1 cellular context compared by ENCODE assay signal in the genomic region with DNA sequence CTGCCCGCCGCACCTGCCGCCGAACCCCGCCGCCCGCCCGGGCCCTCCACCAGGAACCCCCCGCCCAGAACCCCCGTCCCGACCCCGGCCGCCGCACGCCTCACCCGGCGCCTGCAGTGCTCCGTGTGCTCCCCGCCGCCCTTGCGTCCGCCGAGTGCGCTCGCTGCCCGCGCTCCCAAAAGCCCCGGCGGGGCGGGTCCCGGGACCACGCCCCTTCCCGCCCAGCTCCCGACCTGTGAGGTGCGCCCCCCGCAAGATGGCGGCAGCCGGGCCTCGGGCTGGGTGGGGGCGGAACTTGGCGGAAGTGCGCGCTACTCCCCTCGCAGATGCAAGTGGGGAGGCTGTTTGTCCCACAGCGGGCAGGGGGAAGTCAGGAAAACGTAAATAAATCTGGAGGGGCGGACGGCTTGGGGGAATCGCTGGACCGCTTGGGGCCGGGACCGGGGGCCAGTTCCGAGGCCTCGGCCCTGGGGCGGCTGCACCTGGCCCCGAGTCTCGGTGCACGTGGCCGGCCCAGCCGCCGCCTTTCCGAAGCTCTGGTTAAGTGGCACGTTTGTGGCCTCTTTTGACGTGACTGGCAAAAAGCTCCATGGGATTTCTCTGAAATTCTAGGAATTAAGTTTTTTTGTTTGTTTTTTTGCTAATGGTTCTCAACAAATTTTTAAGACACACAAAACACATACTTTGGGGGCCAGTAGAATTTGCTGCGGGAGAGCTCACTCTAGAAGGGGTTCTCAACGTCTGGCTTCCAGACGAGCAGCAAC.
TF ChIP-seq lines count a peak whose summit lies in the region.

Gene EZR (minus strand): TSS at position 156 of the 764 bp plus-strand sequence. CDS start 1,275 bp downstream, outside the sequence.

TF ChIP-seq in WTC11, 78 proteins besides CTCF, POLR2A, EP300 and RAD21 (continued from another document and continues in another):
- TF ChIP-seq, protein P1, sequence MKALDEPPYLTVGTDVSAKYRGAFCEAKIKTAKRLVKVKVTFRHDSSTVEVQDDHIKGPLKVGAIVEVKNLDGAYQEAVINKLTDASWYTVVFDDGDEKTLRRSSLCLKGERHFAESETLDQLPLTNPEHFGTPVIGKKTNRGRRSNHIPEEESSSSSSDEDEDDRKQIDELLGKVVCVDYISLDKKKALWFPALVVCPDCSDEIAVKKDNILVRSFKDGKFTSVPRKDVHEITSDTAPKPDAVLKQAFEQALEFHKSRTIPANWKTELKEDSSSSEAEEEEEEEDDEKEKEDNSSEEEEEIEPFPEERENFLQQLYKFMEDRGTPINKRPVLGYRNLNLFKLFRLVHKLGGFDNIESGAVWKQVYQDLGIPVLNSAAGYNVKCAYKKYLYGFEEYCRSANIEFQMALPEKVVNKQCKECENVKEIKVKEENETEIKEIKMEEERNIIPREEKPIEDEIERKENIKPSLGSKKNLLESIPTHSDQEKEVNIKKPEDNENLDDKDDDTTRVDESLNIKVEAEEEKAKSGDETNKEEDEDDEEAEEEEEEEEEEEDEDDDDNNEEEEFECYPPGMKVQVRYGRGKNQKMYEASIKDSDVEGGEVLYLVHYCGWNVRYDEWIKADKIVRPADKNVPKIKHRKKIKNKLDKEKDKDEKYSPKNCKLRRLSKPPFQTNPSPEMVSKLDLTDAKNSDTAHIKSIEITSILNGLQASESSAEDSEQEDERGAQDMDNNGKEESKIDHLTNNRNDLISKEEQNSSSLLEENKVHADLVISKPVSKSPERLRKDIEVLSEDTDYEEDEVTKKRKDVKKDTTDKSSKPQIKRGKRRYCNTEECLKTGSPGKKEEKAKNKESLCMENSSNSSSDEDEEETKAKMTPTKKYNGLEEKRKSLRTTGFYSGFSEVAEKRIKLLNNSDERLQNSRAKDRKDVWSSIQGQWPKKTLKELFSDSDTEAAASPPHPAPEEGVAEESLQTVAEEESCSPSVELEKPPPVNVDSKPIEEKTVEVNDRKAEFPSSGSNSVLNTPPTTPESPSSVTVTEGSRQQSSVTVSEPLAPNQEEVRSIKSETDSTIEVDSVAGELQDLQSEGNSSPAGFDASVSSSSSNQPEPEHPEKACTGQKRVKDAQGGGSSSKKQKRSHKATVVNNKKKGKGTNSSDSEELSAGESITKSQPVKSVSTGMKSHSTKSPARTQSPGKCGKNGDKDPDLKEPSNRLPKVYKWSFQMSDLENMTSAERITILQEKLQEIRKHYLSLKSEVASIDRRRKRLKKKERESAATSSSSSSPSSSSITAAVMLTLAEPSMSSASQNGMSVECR (CRISPR knock-in tag; IDR thresholded peaks at IDR 0.05; ENCODE audit: borderline replicate concordance) = peak; percentile 97
- TF ChIP-seq, protein P2, sequence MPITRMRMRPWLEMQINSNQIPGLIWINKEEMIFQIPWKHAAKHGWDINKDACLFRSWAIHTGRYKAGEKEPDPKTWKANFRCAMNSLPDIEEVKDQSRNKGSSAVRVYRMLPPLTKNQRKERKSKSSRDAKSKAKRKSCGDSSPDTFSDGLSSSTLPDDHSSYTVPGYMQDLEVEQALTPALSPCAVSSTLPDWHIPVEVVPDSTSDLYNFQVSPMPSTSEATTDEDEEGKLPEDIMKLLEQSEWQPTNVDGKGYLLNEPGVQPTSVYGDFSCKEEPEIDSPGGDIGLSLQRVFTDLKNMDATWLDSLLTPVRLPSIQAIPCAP (CRISPR knock-in tag; IDR thresholded peaks at IDR 0.05) = peak; percentile 95
- peak; percentile 97 for TF ChIP-seq JUN (CRISPR knock-in tag; IDR thresholded peaks at IDR 0.05)
- TF ChIP-seq, protein P3, sequence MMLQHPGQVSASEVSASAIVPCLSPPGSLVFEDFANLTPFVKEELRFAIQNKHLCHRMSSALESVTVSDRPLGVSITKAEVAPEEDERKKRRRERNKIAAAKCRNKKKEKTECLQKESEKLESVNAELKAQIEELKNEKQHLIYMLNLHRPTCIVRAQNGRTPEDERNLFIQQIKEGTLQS (CRISPR knock-in tag; conservative IDR thresholded peaks at IDR 0.05) = peak; percentile 72
- TF ChIP-seq, protein P4, sequence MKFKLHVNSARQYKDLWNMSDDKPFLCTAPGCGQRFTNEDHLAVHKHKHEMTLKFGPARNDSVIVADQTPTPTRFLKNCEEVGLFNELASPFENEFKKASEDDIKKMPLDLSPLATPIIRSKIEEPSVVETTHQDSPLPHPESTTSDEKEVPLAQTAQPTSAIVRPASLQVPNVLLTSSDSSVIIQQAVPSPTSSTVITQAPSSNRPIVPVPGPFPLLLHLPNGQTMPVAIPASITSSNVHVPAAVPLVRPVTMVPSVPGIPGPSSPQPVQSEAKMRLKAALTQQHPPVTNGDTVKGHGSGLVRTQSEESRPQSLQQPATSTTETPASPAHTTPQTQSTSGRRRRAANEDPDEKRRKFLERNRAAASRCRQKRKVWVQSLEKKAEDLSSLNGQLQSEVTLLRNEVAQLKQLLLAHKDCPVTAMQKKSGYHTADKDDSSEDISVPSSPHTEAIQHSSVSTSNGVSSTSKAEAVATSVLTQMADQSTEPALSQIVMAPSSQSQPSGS (CRISPR knock-in tag; IDR thresholded peaks at IDR 0.05; ENCODE audit: borderline replicate concordance, low read depth) = peak; percentile 92; the same call in 1 of the 2 replicates
- TF ChIP-seq, protein P5, sequence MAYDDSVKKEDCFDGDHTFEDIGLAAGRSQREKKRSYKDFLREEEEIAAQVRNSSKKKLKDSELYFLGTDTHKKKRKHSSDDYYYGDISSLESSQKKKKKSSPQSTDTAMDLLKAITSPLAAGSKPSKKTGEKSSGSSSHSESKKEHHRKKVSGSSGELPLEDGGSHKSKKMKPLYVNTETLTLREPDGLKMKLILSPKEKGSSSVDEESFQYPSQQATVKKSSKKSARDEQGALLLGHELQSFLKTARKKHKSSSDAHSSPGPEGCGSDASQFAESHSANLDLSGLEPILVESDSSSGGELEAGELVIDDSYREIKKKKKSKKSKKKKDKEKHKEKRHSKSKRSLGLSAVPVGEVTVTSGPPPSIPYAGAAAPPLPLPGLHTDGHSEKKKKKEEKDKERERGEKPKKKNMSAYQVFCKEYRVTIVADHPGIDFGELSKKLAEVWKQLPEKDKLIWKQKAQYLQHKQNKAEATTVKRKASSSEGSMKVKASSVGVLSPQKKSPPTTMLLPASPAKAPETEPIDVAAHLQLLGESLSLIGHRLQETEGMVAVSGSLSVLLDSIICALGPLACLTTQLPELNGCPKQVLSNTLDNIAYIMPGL (CRISPR knock-in tag; IDR thresholded peaks at IDR 0.05) = peak; percentile 85
- no peak for TF ChIP-seq OVOL2 (CRISPR knock-in tag; IDR thresholded peaks at IDR 0.05; ENCODE audit: borderline replicate concordance)
- TF ChIP-seq ZNF423 (CRISPR knock-in tag; IDR thresholded peaks at IDR 0.05) = no peak
- TF ChIP-seq, protein P6, sequence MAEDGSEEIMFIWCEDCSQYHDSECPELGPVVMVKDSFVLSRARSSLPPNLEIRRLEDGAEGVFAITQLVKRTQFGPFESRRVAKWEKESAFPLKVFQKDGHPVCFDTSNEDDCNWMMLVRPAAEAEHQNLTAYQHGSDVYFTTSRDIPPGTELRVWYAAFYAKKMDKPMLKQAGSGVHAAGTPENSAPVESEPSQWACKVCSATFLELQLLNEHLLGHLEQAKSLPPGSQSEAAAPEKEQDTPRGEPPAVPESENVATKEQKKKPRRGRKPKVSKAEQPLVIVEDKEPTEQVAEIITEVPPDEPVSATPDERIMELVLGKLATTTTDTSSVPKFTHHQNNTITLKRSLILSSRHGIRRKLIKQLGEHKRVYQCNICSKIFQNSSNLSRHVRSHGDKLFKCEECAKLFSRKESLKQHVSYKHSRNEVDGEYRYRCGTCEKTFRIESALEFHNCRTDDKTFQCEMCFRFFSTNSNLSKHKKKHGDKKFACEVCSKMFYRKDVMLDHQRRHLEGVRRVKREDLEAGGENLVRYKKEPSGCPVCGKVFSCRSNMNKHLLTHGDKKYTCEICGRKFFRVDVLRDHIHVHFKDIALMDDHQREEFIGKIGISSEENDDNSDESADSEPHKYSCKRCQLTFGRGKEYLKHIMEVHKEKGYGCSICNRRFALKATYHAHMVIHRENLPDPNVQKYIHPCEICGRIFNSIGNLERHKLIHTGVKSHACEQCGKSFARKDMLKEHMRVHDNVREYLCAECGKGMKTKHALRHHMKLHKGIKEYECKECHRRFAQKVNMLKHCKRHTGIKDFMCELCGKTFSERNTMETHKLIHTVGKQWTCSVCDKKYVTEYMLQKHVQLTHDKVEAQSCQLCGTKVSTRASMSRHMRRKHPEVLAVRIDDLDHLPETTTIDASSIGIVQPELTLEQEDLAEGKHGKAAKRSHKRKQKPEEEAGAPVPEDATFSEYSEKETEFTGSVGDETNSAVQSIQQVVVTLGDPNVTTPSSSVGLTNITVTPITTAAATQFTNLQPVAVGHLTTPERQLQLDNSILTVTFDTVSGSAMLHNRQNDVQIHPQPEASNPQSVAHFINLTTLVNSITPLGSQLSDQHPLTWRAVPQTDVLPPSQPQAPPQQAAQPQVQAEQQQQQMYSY (CRISPR knock-in tag; IDR thresholded peaks at IDR 0.05) = peak; percentile 66; the same call in 1 of the 2 replicates
- TF ChIP-seq SOX15 (CRISPR knock-in tag; IDR thresholded peaks at IDR 0.05) = no peak
- peak; percentile 12; the same call in 1 of the 2 replicates for TF ChIP-seq ZNF121 (CRISPR knock-in tag; IDR thresholded peaks at IDR 0.05)
- TF ChIP-seq FOXP1 (CRISPR knock-in tag; IDR thresholded peaks at IDR 0.05; ENCODE audit: borderline replicate concordance) = peak; percentile 99
- TF ChIP-seq ZNF396 (CRISPR knock-in tag; IDR thresholded peaks at IDR 0.05; ENCODE audit: borderline replicate concordance) = peak; percentile 62; the same call in 1 of the 2 replicates
- peak; percentile 84; the same call in 1 of the 2 replicates for TF ChIP-seq ZNF512 (CRISPR knock-in tag; IDR thresholded peaks at IDR 0.05; ENCODE audit: borderline replicate concordance)
- peak; percentile 88; the same call in 1 of the 2 replicates for TF ChIP-seq ESRRA (CRISPR knock-in tag; IDR thresholded peaks at IDR 0.05; ENCODE audit: borderline replicate concordance)
- TF ChIP-seq KAT7 (CRISPR knock-in tag; IDR thresholded peaks at IDR 0.05; ENCODE audit: borderline replicate concordance) = peak; percentile 94
- no peak for TF ChIP-seq HMGA2 (CRISPR knock-in tag; IDR thresholded peaks at IDR 0.05)
- TF ChIP-seq NR3C1 (CRISPR knock-in tag; conservative IDR thresholded peaks at IDR 0.05; ENCODE audit: low read depth) = 0 out of 2 replicates have a peak, but pooled peaks have one; percentile 48
- peak; percentile 98 for TF ChIP-seq ZNF232 (CRISPR knock-in tag; IDR thresholded peaks at IDR 0.05)
- TF ChIP-seq STAT6 (CRISPR knock-in tag; conservative IDR thresholded peaks at IDR 0.05; ENCODE audit: low read depth) = no peak
- TF ChIP-seq MXD4 (CRISPR knock-in tag; IDR thresholded peaks at IDR 0.05; ENCODE audit: borderline replicate concordance) = 0 out of 2 replicates have a peak, but pooled peaks have one; percentile 8
- TF ChIP-seq, protein P7, sequence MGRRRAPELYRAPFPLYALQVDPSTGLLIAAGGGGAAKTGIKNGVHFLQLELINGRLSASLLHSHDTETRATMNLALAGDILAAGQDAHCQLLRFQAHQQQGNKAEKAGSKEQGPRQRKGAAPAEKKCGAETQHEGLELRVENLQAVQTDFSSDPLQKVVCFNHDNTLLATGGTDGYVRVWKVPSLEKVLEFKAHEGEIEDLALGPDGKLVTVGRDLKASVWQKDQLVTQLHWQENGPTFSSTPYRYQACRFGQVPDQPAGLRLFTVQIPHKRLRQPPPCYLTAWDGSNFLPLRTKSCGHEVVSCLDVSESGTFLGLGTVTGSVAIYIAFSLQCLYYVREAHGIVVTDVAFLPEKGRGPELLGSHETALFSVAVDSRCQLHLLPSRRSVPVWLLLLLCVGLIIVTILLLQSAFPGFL (CRISPR knock-in tag; IDR thresholded peaks at IDR 0.05; ENCODE audit: borderline replicate concordance) = peak; percentile 96
- TF ChIP-seq, protein P8, sequence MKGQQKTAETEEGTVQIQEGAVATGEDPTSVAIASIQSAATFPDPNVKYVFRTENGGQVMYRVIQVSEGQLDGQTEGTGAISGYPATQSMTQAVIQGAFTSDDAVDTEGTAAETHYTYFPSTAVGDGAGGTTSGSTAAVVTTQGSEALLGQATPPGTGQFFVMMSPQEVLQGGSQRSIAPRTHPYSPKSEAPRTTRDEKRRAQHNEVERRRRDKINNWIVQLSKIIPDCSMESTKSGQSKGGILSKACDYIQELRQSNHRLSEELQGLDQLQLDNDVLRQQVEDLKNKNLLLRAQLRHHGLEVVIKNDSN (CRISPR knock-in tag; IDR thresholded peaks at IDR 0.05) = peak; percentile 86
- TF ChIP-seq GABPB1 (CRISPR knock-in tag; IDR thresholded peaks at IDR 0.05) = peak; percentile 67
